In genomic region chr11:8192016-8192895, GRCh38 we compare ENCODE assay signal across 8 cellular contexts. TPM values are rescaled to one million over a fixed set of nuclear protein-coding genes. Genes with fewer than 3 reads are reported as not detected.
A peak's percentile ranks its signal among the peaks of the same experiment; 100 is the strongest.
DNase-seq lines count a peak whose midpoint lies in the region; ATAC-seq and TF ChIP-seq lines count a peak whose summit lies in the region.

No MANE protein-coding gene starts in this region.

- peak; percentile 49 for ATAC-seq in HG03378 (IDR thresholded peaks at IDR 0.05; ENCODE audit: unreplicated experiment)
- ATAC-seq in aorta (ENCODE audit: low FRiP score): peak; percentile 76

- H3K9me3 ChIP-seq in aorta (ENCODE audit: control insufficient read depth, low read length): no peaks in the 10 kb centered on the region

- DNase-seq in SIG-M5 treated with dmso at 0.1 percent for 504 hours (lab: John Stamatoyannopoulos, UW; ENCODE audit: unreplicated experiment) (peak; percentile 21), SIG-M5 (lab: John Stamatoyannopoulos, UW) (no peak), NCI-H748 (lab: John Stamatoyannopoulos, UW; ENCODE audit: unreplicated experiment) (peak; percentile 72), activated T-cell treated with anti-CD3 and anti-CD28 coated beads for 48 hours (ENCODE audit: low read depth) (peak; percentile 33), fibroblast of villous mesenchyme (ENCODE audit: low read depth) (peak; percentile 61), nucleus accumbens (lab: John Stamatoyannopoulos, UW) (peak in 46 of 56 donors; percentile 8 to 85 (median 50)), aorta (peak in 1 of 2 donors; percentile 70)

- 72% methylated on average over 19 of the region's 19 CpGs for WGBS in aorta, 2 donors

- no peaks in the 10 kb centered on the region for H3K4me1 ChIP-seq in aorta (ENCODE audit: control insufficient read depth in 1 of 2, insufficient read depth in 2 of 2, low read length in 2 of 2)

- no peaks in the 10 kb centered on the region for H3K36me3 ChIP-seq in aorta (ENCODE audit: control insufficient read depth in 1 of 2, insufficient read depth in 2 of 2, low read length in 1 of 2)

- H3K27me3 ChIP-seq in aorta (ENCODE audit: control insufficient read depth in 1 of 2, insufficient read depth in 2 of 2, low read length in 1 of 2): no peaks in the 10 kb centered on the region

- intact Hi-C loops in aorta (cut with DNase I): loop anchor here in 1 of 2 donors (10.0 kb wide), 1 partner anchor 373 kb away; no protein-coding TSS in a partner anchor

- H3K4me3 ChIP-seq in fibroblast of villous mesenchyme (ENCODE audit: low read depth, low read length) (no peak overlapping the region), aorta (ENCODE audit: low read length in 2 of 2) (no peak overlapping the region)

- no peak overlapping the region for H3K27ac ChIP-seq in aorta (ENCODE audit: low read depth in 1 of 2, low read length in 2 of 2)

- TF ChIP-seq CTCF in fibroblast of villous mesenchyme (IDR thresholded peaks at IDR 0.05; ENCODE audit: insufficient read depth, low read depth, low read length): peak; percentile 85

RNA-seq across cellular contexts. Expression of gene RIC3, which starts 23.4 kb away (rescaled TPM):
- total RNA-seq in fibroblast of villous mesenchyme (under 0.01 TPM in 1 of 2 replicates, not detected in the other), aorta (10 to 100 TPM in 1 of 2 donors, 1 to 10 TPM in 1; 7.8 to 13.1 TPM)
- polyA plus RNA-seq in aorta: 1 to 10 TPM; 2.9 to 8.3 TPM
